In the genomic region with DNA sequence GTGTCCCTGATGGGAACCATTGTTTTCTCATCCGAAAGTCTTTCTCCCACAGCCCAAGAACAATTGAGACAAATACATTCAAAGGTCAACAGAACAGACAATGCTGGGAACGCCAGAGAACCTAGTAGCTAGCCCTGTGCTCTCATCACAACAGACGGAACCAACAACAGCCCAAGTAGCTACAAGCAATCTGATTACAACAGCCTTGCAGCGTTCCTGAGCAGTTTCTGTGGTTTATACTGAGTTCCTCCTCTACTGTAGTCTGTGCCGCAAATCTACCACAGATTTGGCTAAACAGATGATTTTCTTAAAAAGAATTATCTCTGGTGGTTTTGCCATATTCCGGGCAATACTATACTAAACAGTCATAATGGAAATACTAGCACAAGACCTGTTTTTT, we compare ENCODE assay signal across 8 cellular contexts.
DNase-seq lines count a peak whose midpoint lies in the region; ATAC-seq and TF ChIP-seq lines count a peak whose summit lies in the region.

No MANE protein-coding gene starts in this region.

- peak; percentile 89 for ATAC-seq in GM18511 (IDR thresholded peaks at IDR 0.05; ENCODE audit: unreplicated experiment)

- DNase-seq in HFFc6 (peak; percentile 59), left ventricle myocardium inferior (no peak), NCI-H510A treated with DMSO at 0.1 percent for 48 hours (lab: John Stamatoyannopoulos, UW) (no peak), HuH-7.5 (ENCODE audit: low spot score) (no peak), NCI-H774 (lab: John Stamatoyannopoulos, UW) (no peak), NCI-H82 treated with DMSO at 0.1 percent for 48 hours (lab: John Stamatoyannopoulos, UW; ENCODE audit: unreplicated experiment) (no peak)

- H3K27me3 ChIP-seq in Loucy (ENCODE audit: insufficient read depth, low read length, poor library complexity, severe bottlenecking), result peaks cover 30% of the 10 kb centered on the region
- no peaks in the 10 kb centered on the region for H3K27me3 ChIP-seq in left ventricle myocardium inferior (ENCODE audit: low read depth)

- H3K4me1 ChIP-seq in Loucy (ENCODE audit: insufficient read depth, low read length, poor library complexity, severe bottlenecking), result peaks cover 7% of the 10 kb centered on the region
- H3K4me1 ChIP-seq in left ventricle myocardium inferior, result peaks cover 23% of the 10 kb centered on the region

- H3F3A ChIP-seq in Loucy (ENCODE audit: low read depth), result no peaks in the 10 kb centered on the region

- no peak for TF ChIP-seq CTCF in HFFc6 (IDR thresholded peaks at IDR 0.05)
- no peak for TF ChIP-seq CTCF in Loucy (conservative IDR thresholded peaks at IDR 0.05; ENCODE audit: low read length)
- TF ChIP-seq CTCF in left ventricle myocardium inferior (IDR thresholded peaks at IDR 0.05; ENCODE audit: borderline replicate concordance), result no peak

- H3K4me3 ChIP-seq in Loucy (ENCODE audit: low read length, poor library complexity, severe bottlenecking) (peak overlapping the region; percentile 9), left ventricle myocardium inferior (peak overlapping the region; percentile 22)

- H3K36me3 ChIP-seq in Loucy (ENCODE audit: insufficient read depth, low read length), result no peaks in the 10 kb centered on the region
- no peaks in the 10 kb centered on the region for H3K36me3 ChIP-seq in left ventricle myocardium inferior

- peak overlapping the region; percentile 28 for H3K4me2 ChIP-seq in Loucy (ENCODE audit: low read depth, low read length, poor library complexity, severe bottlenecking)

- H3K4me3 Mint-ChIP-seq in HFFc6, result peak overlapping the region; percentile 44

- no peaks in the 10 kb centered on the region for H3K27me3 Mint-ChIP-seq in HFFc6 (ENCODE audit: insufficient read depth)

- no peak overlapping the region; the same call in 1 of the 2 replicates for H3K27ac Mint-ChIP-seq in HFFc6

- no peaks in the 10 kb centered on the region for H3K9me3 Mint-ChIP-seq in HFFc6

- H3K4me1 Mint-ChIP-seq in HFFc6 (ENCODE audit: low read depth), result peaks cover 31% of the 10 kb centered on the region

- H3K79me2 ChIP-seq in Loucy (ENCODE audit: insufficient read depth, low read length), result no peaks in the 10 kb centered on the region

- H3K9me3 ChIP-seq in Loucy (ENCODE audit: insufficient read depth, low read depth, low read length), result no peaks in the 10 kb centered on the region
- H3K9me3 ChIP-seq in left ventricle myocardium inferior (replicated peaks), result no peaks in the 10 kb centered on the region

- H3K9me2 ChIP-seq in Loucy (replicated peaks; ENCODE audit: low read depth, low read length), result no peaks in the 10 kb centered on the region

- no peak overlapping the region for H3K9ac ChIP-seq in Loucy (ENCODE audit: low read depth, low read length, poor library complexity, severe bottlenecking)

- intact Hi-C loops in left ventricle myocardium inferior (cut with micrococcal nuclease), result no loop called here

- H3K27ac ChIP-seq in left ventricle myocardium inferior (replicated peaks), result peak overlapping the region; percentile 67

- no peaks in the 10 kb centered on the region for H4K20me1 ChIP-seq in Loucy (ENCODE audit: insufficient read depth, low read length, poor library complexity, severe bottlenecking)

- H3K36me3 Mint-ChIP-seq in HFFc6 (ENCODE audit: low read depth), result no peaks in the 10 kb centered on the region

- H2AFZ ChIP-seq in Loucy (ENCODE audit: low read length), result no peak overlapping the region
